In genomic region chr19:29714953-29715694, GRCh38 we compare ENCODE assay signal across 8 cellular contexts. TPM values are rescaled to one million over a fixed set of nuclear protein-coding genes. Genes with fewer than 3 reads are reported as not detected.
DNase-seq lines count a peak whose midpoint lies in the region; ATAC-seq, FAIRE-seq and TF ChIP-seq lines count a peak whose summit lies in the region.

C19orf12 (minus strand) TSS chr19:29715261; CDS start chr19:29708413, 6,848 bp downstream.

- H4K20me1 ChIP-seq in H1 (replicated peaks in 1 of 2; ENCODE audit: control insufficient read depth in 1 of 2, insufficient read depth in 2 of 2, low read length in 2 of 2) = no peaks in the 10 kb centered on the region

- H2BK120ac ChIP-seq in H1 (replicated peaks; ENCODE audit: low read depth, low read length) (no peak within 1 kb of the TSS), mesendoderm (ENCODE audit: low read depth, low read length) (peak within 1 kb of the TSS; percentile 52)

- H2AK5ac ChIP-seq in H1 (ENCODE audit: low read depth, low read length) (no peak within 1 kb of the TSS), mesendoderm (ENCODE audit: low read length) (no peak within 1 kb of the TSS)

- H2BK20ac ChIP-seq in H1 (ENCODE audit: low read length) = no peak within 1 kb of the TSS

- H3K79me1 ChIP-seq in H1 (ENCODE audit: low read depth, low read length) = no peaks in the 10 kb centered on the region; the same call in none of the 2 replicates
- peaks cover 2% of the 10 kb centered on the region for H3K79me1 ChIP-seq in mesendoderm (ENCODE audit: low read length)

- no peaks in the 10 kb centered on the region for H3K36me3 ChIP-seq in H1 (ENCODE audit: control insufficient read depth in 2 of 4, insufficient read depth in 4 of 4, low read length in 3 of 4)
- H3K36me3 ChIP-seq in mesendoderm (ENCODE audit: control insufficient read depth, insufficient read depth, low read length) = no peaks in the 10 kb centered on the region

- H3K4me2 ChIP-seq in H1 (ENCODE audit: insufficient read depth in 1 of 2, low read depth in 2 of 2, low read length in 2 of 2) = peak within 1 kb of the TSS; percentile 73 to 74
- peak within 1 kb of the TSS; percentile 83 for H3K4me2 ChIP-seq in mesendoderm (ENCODE audit: low read length)

- H3K18ac ChIP-seq in H1 (ENCODE audit: extremely low read depth, low read length) (peak within 1 kb of the TSS; percentile 71; the same call in 1 of the 2 replicates), mesendoderm (ENCODE audit: low read length) (peak within 1 kb of the TSS; percentile 98)

- peak in 1 of 2 experiments; percentile 71; a peak in 2 of 3 replicates for TF ChIP-seq POLR2A in H1 (IDR thresholded peaks at IDR 0.05; ENCODE audit: control extremely low read depth in 1 of 2, low read depth in 2 of 2, low read length in 2 of 2)

- H3K27me3 Mint-ChIP-seq in activated CD4-positive, alpha-beta memory T cell treated with anti-CD3 and anti-CD28 coated beads, Interleukin-2, amount 10 ng/mL, durations not matched to agents 7 days and 5 days = no peaks in the 10 kb centered on the region

- no peak for TF ChIP-seq EP300 in H1 (IDR thresholded peaks at IDR 0.05; ENCODE audit: borderline replicate concordance in 1 of 2, low read depth in 2 of 2, low read length in 2 of 2)

- no peak for FAIRE-seq in H1 (lab: Jason Lieb, UNC)

- peaks cover 0 to 4% (median 2%) of the 10 kb centered on the region in 4 experiments; a peak in 3 of 7 replicates for H3K4me1 ChIP-seq in H1 (replicated peaks in 1 of 4; ENCODE audit: control insufficient read depth in 3 of 4, insufficient read depth in 4 of 4, low read length in 3 of 4)
- H3K4me1 ChIP-seq in mesendoderm (ENCODE audit: control insufficient read depth, low read depth, low read length) = peaks cover 8% of the 10 kb centered on the region

- no peak within 1 kb of the TSS for H3K14ac ChIP-seq in H1 (ENCODE audit: insufficient read length)

- peaks cover 26% of the 10 kb centered on the region for H3K36me3 Mint-ChIP-seq in activated CD4-positive, alpha-beta memory T cell treated with anti-CD3 and anti-CD28 coated beads, Interleukin-2, amount 10 ng/mL, durations not matched to agents 7 days and 5 days (ENCODE audit: low read depth)

- peak within 1 kb of the TSS; percentile 36 for H3K56ac ChIP-seq in H1 (replicated peaks; ENCODE audit: insufficient read length, low read depth, low read length)
- peak within 1 kb of the TSS; percentile 91 for H3K56ac ChIP-seq in mesendoderm (ENCODE audit: low read length)

- ATAC-seq in GM18511 (IDR thresholded peaks at IDR 0.05; ENCODE audit: unreplicated experiment) (peak; percentile 79), HG02973 (IDR thresholded peaks at IDR 0.05; ENCODE audit: unreplicated experiment) (peak; percentile 54)

- H4K8ac ChIP-seq in H1 (ENCODE audit: extremely low read depth, insufficient read depth, low read length) = peak within 1 kb of the TSS; percentile 95
- H4K8ac ChIP-seq in mesendoderm (ENCODE audit: low read depth, low read length) = peak within 1 kb of the TSS; percentile 100

- no peak within 1 kb of the TSS for H3K23ac ChIP-seq in H1 (ENCODE audit: insufficient read length)
- peak within 1 kb of the TSS; percentile 59 for H3K23ac ChIP-seq in mesendoderm (ENCODE audit: low read length)

- H3K9me3 Mint-ChIP-seq in activated CD4-positive, alpha-beta memory T cell treated with anti-CD3 and anti-CD28 coated beads, Interleukin-2, amount 10 ng/mL, durations not matched to agents 7 days and 5 days = no peaks in the 10 kb centered on the region

- H3K27me3 ChIP-seq in H1 (replicated peaks in 1 of 4; ENCODE audit: control insufficient read depth in 3 of 4, extremely low read depth in 1 of 4, insufficient read depth in 3 of 4, low read length in 3 of 4) = no peaks in the 10 kb centered on the region
- no peaks in the 10 kb centered on the region for H3K27me3 ChIP-seq in mesendoderm (ENCODE audit: insufficient read depth, low read length, poor library complexity)

- peak within 1 kb of the TSS; percentile 61 for H4K91ac ChIP-seq in H1 (replicated peaks; ENCODE audit: insufficient read length, low read length)

- peaks cover 2% of the 10 kb centered on the region; the same call in 1 of the 2 replicates for H3K23me2 ChIP-seq in H1 (ENCODE audit: low read depth, low read length)

- 2% methylated on average over 43 of the region's 72 CpGs; no CpG with 5 or more reads in 1 of the 2 experiments for WGBS in H1 (ENCODE audit: extremely low coverage in 1 of 2, insufficient coverage in 1 of 2, insufficient read length in 1 of 2, insufficient replicate concordance in 2 of 2, low coverage in 1 of 2, low lambda C conversion rate in 2 of 2, missing lambda C conversion rate in 1 of 2), 2 experiments
- WGBS in mesendoderm (ENCODE audit: extremely low coverage, insufficient coverage, low lambda C conversion rate) = no CpG with 5 or more reads among the region's 72 CpGs

- H4K5ac ChIP-seq in H1 (ENCODE audit: insufficient read length, low read depth, low read length) (no peak within 1 kb of the TSS), mesendoderm (ENCODE audit: low read length) (peak within 1 kb of the TSS; percentile 56)

- H3K9ac ChIP-seq in H1 (replicated peaks in 1 of 4; ENCODE audit: extremely low read depth in 1 of 4, low read depth in 3 of 4, low read length in 3 of 4) (peak within 1 kb of the TSS; percentile 24 to 79 (median 56); a peak in 6 of 7 replicates), mesendoderm (ENCODE audit: low read length) (peak within 1 kb of the TSS; percentile 83)

- CTCF ChIA-PET in activated CD4-positive, alpha-beta memory T cell treated with anti-CD3 and anti-CD28 coated beads, Interleukin-2, amount 10 ng/mL, durations not matched to agents 7 days and 5 days (lab: Charles Lee) = interaction anchor here (0.6 to 7.7 kb wide), 15 partner anchors 8 to 227 kb away, joined by 3 to 178 read pairs (median 9); partner anchors contain the start of genes PLEKHF1, POP4 and URI1
- CTCF ChIA-PET in H1 (lab: Charles Lee; ENCODE audit: partially characterized antibody) = interaction anchor here (0.7 to 5.7 kb wide), 12 partner anchors 10 to 217 kb away, joined by 3 to 52 read pairs (median 5); no protein-coding TSS in a partner anchor

- peak within 1 kb of the TSS; percentile 84 for H3K4me3 Mint-ChIP-seq in activated CD4-positive, alpha-beta memory T cell treated with anti-CD3 and anti-CD28 coated beads, Interleukin-2, amount 10 ng/mL, durations not matched to agents 7 days and 5 days

- H2BK12ac ChIP-seq in H1 (ENCODE audit: low read depth, low read length) = no peak within 1 kb of the TSS

- peak within 1 kb of the TSS; percentile 93 for H3K27ac Mint-ChIP-seq in activated CD4-positive, alpha-beta memory T cell treated with anti-CD3 and anti-CD28 coated beads, Interleukin-2, amount 10 ng/mL, durations not matched to agents 7 days and 5 days

- H3K4me1 Mint-ChIP-seq in activated CD4-positive, alpha-beta memory T cell treated with anti-CD3 and anti-CD28 coated beads, Interleukin-2, amount 10 ng/mL, durations not matched to agents 7 days and 5 days = peaks cover 51% of the 10 kb centered on the region

- no peak within 1 kb of the TSS for H2BK15ac ChIP-seq in H1 (ENCODE audit: low read length)
- no peak within 1 kb of the TSS for H2BK15ac ChIP-seq in mesendoderm (replicated peaks; ENCODE audit: low read depth)

- peak within 1 kb of the TSS; percentile 62 to 75 (median 66) for H3K4me3 ChIP-seq in H1 (ENCODE audit: extremely low read depth in 1 of 4, insufficient read depth in 2 of 4, low read depth in 3 of 4, low read length in 4 of 4)
- H3K4me3 ChIP-seq in mesendoderm (ENCODE audit: low read length) = peak within 1 kb of the TSS; percentile 76

- H2AFZ ChIP-seq in H1 (ENCODE audit: low read length) = no peak within 1 kb of the TSS

- H3K4ac ChIP-seq in H1 (replicated peaks; ENCODE audit: insufficient read length, low read depth, low read length) (peak within 1 kb of the TSS; percentile 2), mesendoderm (ENCODE audit: low read depth, low read length) (peak within 1 kb of the TSS; percentile 97)

- POLR2A ChIA-PET in activated CD4-positive, alpha-beta memory T cell treated with anti-CD3 and anti-CD28 coated beads, Interleukin-2, amount 10 ng/mL, durations not matched to agents 7 days and 5 days (lab: Charles Lee) = interaction anchor here (0.6 to 6.3 kb wide), 26 partner anchors 9 to 1922 kb away, joined by 3 to 143 read pairs (median 6); partner anchors contain the start of genes PLEKHF1, POP4 and VSTM2B
- POLR2A ChIA-PET in H1 (lab: Charles Lee; ENCODE audit: partially characterized antibody) = interaction anchor here (0.6 to 4.4 kb wide), 5 partner anchors 10 to 716 kb away, joined by 3 to 17 read pairs (median 3); no protein-coding TSS in a partner anchor

- H3K9me3 ChIP-seq in H1 (ENCODE audit: insufficient read depth in 2 of 2, low read depth in 1 of 2, low read length in 1 of 2) = no peaks in the 10 kb centered on the region

- TF ChIP-seq CTCF in H1 (IDR thresholded peaks at IDR 0.05; ENCODE audit: control extremely low read depth in 1 of 3, insufficient read depth in 1 of 3, low read depth in 1 of 3, low read length in 3 of 3) = no peak

- H2BK5ac ChIP-seq in H1 (ENCODE audit: low read depth, low read length) (peak within 1 kb of the TSS; percentile 35; the same call in 1 of the 2 replicates), mesendoderm (ENCODE audit: low read length) (no peak within 1 kb of the TSS)

- peak; percentile 7 for DNase-seq in A172 (ENCODE audit: low spot score)
- peak; percentile 93 for DNase-seq in NCI-H2227 treated with DMSO at 0.1 percent for 48 hours (lab: John Stamatoyannopoulos, UW)
- peak; percentile 75 for DNase-seq in activated CD4-positive, alpha-beta memory T cell treated with anti-CD3 and anti-CD28 coated beads, Interleukin-2, amount 10 ng/mL, durations not matched to agents 7 days and 5 days
- peak in 1 of 2 experiments; percentile 77 for DNase-seq in H1 (ENCODE audit: low read depth in 1 of 2, low spot score in 2 of 2)
- DNase-seq in mesendoderm = peak; percentile 57
- peak; percentile 49 to 56 for DNase-seq in stimulated activated CD8-positive, alpha-beta memory T cell treated with anti-CD3 and anti-CD28 coated beads, Interleukin-15, amount 100 ng/mL, for 48 hours (ENCODE audit: low read depth in 2 of 2)

- H3K79me2 ChIP-seq in H1 (ENCODE audit: control insufficient read depth in 1 of 2, insufficient read depth in 2 of 2, low read length in 2 of 2) = no peaks in the 10 kb centered on the region; a peak in 1 of 4 replicates
- H3K79me2 ChIP-seq in mesendoderm (ENCODE audit: control insufficient read depth, insufficient read depth, low read length) = no peaks in the 10 kb centered on the region

- TF ChIP-seq RAD21 in H1 (IDR thresholded peaks at IDR 0.05 in 1 of 2, conservative IDR thresholded peaks at IDR 0.05 in 1 of 2; ENCODE audit: low read depth in 2 of 2, low read length in 2 of 2) = no peak

- H3K27ac ChIP-seq in H1 (ENCODE audit: low read depth, low read length) (peak within 1 kb of the TSS; percentile 47; the same call in 1 of the 2 replicates), mesendoderm (ENCODE audit: low read depth, low read length) (peak within 1 kb of the TSS; percentile 70)

RNA-seq across cellular contexts. Expression of gene C19orf12, which starts in this region (rescaled TPM):
- 35.1 and 44.9 TPM in 2 replicates for total RNA-seq in A172 (2014; rRNA removed; shearing (Covaris generic))
- total RNA-seq in activated CD4-positive, alpha-beta memory T cell treated with anti-CD3 and anti-CD28 coated beads, Interleukin-2, amount 10 ng/mL, durations not matched to agents 7 days and 5 days = 10 to 100 TPM; 39.2 to 40.7 TPM
- total RNA-seq in H1 (2021; fragmentation: NEBNext Ultra II Directional; extraction: Animal tissue kit (Norgen Biotek cat#: 25700)) = 11.9 and 14.5 TPM in 2 replicates
- polyA plus RNA-seq in H1 (2011; rRNA removed) = 10.7 and 14.6 TPM in 2 replicates
- 10.5 TPM for polyA plus RNA-seq in H1 (2011; cell fraction: cytosol; rRNA removed)
- 12.9 TPM for polyA plus RNA-seq in H1 (2011; cell fraction: nucleus; rRNA removed)
- 9.6 to 12.2 TPM (median 10.7 TPM) in 4 replicates for polyA plus RNA-seq in H1 (2012, experiment 1 of 2)
- 10.7 TPM for polyA plus RNA-seq in H1 (2012, experiment 2 of 2)
- 8.8 TPM for polyA plus RNA-seq in H1 (2013, experiment 1 of 2)
- polyA plus RNA-seq in H1 (2013, experiment 2 of 2) = 8.9 TPM
- polyA minus RNA-seq in H1 (2011; rRNA and poly(A)+ RNA removed) = 3.7 and 3.8 TPM in 2 replicates
- polyA minus RNA-seq in H1 (2011; cell fraction: cytosol; rRNA and poly(A)+ RNA removed) = 5.4 TPM
- polyA minus RNA-seq in H1 (2011; cell fraction: nucleus; rRNA and poly(A)+ RNA removed) = 7.5 TPM
- 10.9 TPM for polyA plus RNA-seq in mesendoderm (2013, experiment 1 of 2)
- 10.9 TPM for polyA plus RNA-seq in mesendoderm (2013, experiment 2 of 2)
